Comparison of ENCODE assay signal across 8 cellular contexts in the genomic region with DNA sequence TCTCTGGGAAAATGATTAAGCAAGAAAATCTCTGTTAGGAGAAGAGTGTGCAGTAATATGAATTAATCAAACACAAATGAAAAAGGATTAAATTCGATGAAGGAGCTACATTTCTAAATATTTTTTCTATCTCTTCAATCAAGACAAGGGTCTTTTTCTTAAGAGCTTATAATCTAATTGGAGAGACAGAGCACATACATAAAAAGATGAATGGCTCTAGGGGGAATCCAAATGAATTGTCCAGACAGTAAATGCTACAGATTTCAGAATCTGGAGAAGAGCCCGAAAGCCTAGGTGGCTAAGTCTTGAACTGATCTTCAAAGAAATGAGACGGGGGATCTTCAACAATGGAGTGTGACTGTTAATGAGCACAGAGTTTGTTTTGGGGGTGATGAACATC.
"Had no signal": no experiment of that assay in that cellular context is flagged by ENCODE, and none has a peak within 500 bp of the region (broad histone marks: within the 10 kb centered on the region; RNA-seq: fewer than 3 reads in every experiment).

No MANE protein-coding gene starts in this region.

- H3K36me3 ChIP-seq: HAP-1 had no signal

- H2AFZ ChIP-seq: GM23248, GM23338 had no signal

- H3K4me2 ChIP-seq: GM23338 had no signal

- H3K27ac ChIP-seq: GM23248 had no signal

- H3K9me3 ChIP-seq: HAP-1 had no signal

- H3K4me3 ChIP-seq: GM23248, GM23338, HAP-1 had no signal

- ATAC-seq: GM23338 had no signal

- DNase-seq: GM23248, GOT3, H7, H9, HCEC 1CT, HFFc6 had no signal

- H3K9ac ChIP-seq: GM23248 had no signal
